Comparison of ENCODE assay signal across 19 cellular contexts in the genomic region with DNA sequence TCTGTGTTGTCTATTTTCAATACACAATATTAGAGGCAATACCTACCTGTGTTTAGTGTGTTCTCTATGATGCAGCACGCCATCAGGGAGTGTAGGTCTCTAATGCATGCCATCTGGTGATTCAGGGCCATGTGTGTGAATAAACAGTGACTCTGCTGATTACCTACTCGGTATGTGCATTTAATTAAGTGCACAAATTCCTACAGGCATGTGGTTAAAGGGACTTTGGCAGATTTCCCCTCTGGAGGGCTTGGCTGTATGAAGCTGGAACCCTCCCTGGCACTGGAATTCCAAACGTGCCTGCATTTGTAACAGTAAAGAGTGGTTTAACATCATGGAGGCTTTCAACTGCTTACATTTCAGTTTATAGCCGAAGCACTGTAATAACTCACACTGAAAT.
A peak's percentile ranks its signal among the peaks of the same experiment; 100 is the strongest.
DNase-seq lines count a peak whose midpoint lies in the region; ATAC-seq, FAIRE-seq and TF ChIP-seq lines count a peak whose summit lies in the region.
"Had no signal": no experiment of that assay in that cellular context is flagged by ENCODE, and none has a peak within 500 bp of the region (broad histone marks: within the 10 kb centered on the region; RNA-seq: fewer than 3 reads in every experiment).

No MANE protein-coding gene starts in this region.

- no peak overlapping the region for H3K14ac ChIP-seq in H1 (ENCODE audit: insufficient read length)

- no peak overlapping the region for H2BK20ac ChIP-seq in H1 (ENCODE audit: low read length)

- no peaks in the 10 kb centered on the region; the same call in 1 of the 2 replicates for H3K23me2 ChIP-seq in H1 (ENCODE audit: low read depth, low read length)

- no peak overlapping the region for H3K56ac ChIP-seq in H1 (replicated peaks; ENCODE audit: insufficient read length, low read depth, low read length)

- no peak overlapping the region for H4K8ac ChIP-seq in H1 (ENCODE audit: extremely low read depth, insufficient read depth, low read length)

- TF ChIP-seq RAD21 in H1 (IDR thresholded peaks at IDR 0.05 in 1 of 2, conservative IDR thresholded peaks at IDR 0.05 in 1 of 2; ENCODE audit: low read depth in 2 of 2, low read length in 2 of 2) = no peak

- H2BK5ac ChIP-seq in H1 (ENCODE audit: low read depth, low read length) = no peak overlapping the region

- H3K79me2 ChIP-seq in H1 (ENCODE audit: control insufficient read depth in 1 of 2, insufficient read depth in 2 of 2, low read length in 2 of 2) = no peaks in the 10 kb centered on the region

- no peak overlapping the region for H2BK12ac ChIP-seq in H1 (ENCODE audit: low read depth, low read length)

- no peaks in the 10 kb centered on the region for H4K20me1 ChIP-seq in H1 (replicated peaks in 1 of 2; ENCODE audit: control insufficient read depth in 1 of 2, insufficient read depth in 2 of 2, low read length in 2 of 2)

- H3K79me1 ChIP-seq in H1 (ENCODE audit: low read depth, low read length) = no peaks in the 10 kb centered on the region

- H3K9me3 ChIP-seq in H1 (ENCODE audit: insufficient read depth in 2 of 2, low read depth in 1 of 2, low read length in 1 of 2) (peaks cover 25% of the 10 kb centered on the region in 2 experiments), right lobe of liver (no peaks in the 10 kb centered on the region), gastroesophageal sphincter (no peaks in the 10 kb centered on the region)
- H3K9me3 ChIP-seq: ascending aorta, mucosa of descending colon, SK-N-SH, upper lobe of left lung had no signal

- H3K27ac ChIP-seq in H1 (ENCODE audit: low read depth, low read length) (no peak overlapping the region), right lobe of liver (no peak overlapping the region), gastroesophageal sphincter (no peak overlapping the region)
- H3K27ac ChIP-seq: ascending aorta, dorsolateral prefrontal cortex, ovary, upper lobe of left lung had no signal

- DNase-seq in DMS 273 treated with DMSO at 0.1 percent for 48 hours (lab: John Stamatoyannopoulos, UW) (peak; percentile 22), NCI-H69 (lab: John Stamatoyannopoulos, UW) (peak; percentile 38), H1 (ENCODE audit: low read depth in 1 of 2, low spot score in 2 of 2) (peak in 1 of 2 experiments; percentile 9), left kidney (ENCODE audit: low read depth, low spot score) (peak; percentile 68), right lobe of liver (no peak), globus pallidus (ENCODE audit: low spot score) (no peak)
- no peak for DNase-seq in activated CD4-positive, alpha-beta T cell treated with anti-CD3 and anti-CD28 coated beads for 4 hours
- DNase-seq: activated effector memory CD4-positive, alpha-beta T cell treated with anti-CD3 and anti-CD28 coated beads, Interleukin-2, amount 50 U/mL, for 16 hours; AML-193; dorsolateral prefrontal cortex; mucosa of descending colon; ovary; SK-N-SH; stimulated activated naive CD8-positive, alpha-beta T cell treated with anti-CD3 and anti-CD28 coated beads, Interleukin-15, Interleukin-2, amounts not matched to agents 100 U/mL and 50 U/mL, for 24 hours; upper lobe of left lung had no signal

- no peak for TF ChIP-seq POLR2A in H1 (IDR thresholded peaks at IDR 0.05; ENCODE audit: control extremely low read depth in 1 of 2, low read depth in 2 of 2, low read length in 2 of 2)
- no peak for TF ChIP-seq POLR2A in right lobe of liver (IDR thresholded peaks at IDR 0.05)
- no peak for TF ChIP-seq POLR2A in gastroesophageal sphincter (IDR thresholded peaks at IDR 0.05)

- H3K27me3 ChIP-seq in H1 (replicated peaks in 1 of 4; ENCODE audit: control insufficient read depth in 3 of 4, extremely low read depth in 1 of 4, insufficient read depth in 3 of 4, low read length in 3 of 4) = no peaks in the 10 kb centered on the region
- H3K27me3 ChIP-seq in right lobe of liver = no peaks in the 10 kb centered on the region
- H3K27me3 ChIP-seq in gastroesophageal sphincter = no peaks in the 10 kb centered on the region
- H3K27me3 ChIP-seq: ascending aorta, dorsolateral prefrontal cortex, ovary, upper lobe of left lung had no signal

- no peaks in the 10 kb centered on the region for H3K4me1 ChIP-seq in H1 (replicated peaks in 1 of 4; ENCODE audit: control insufficient read depth in 3 of 4, insufficient read depth in 4 of 4, low read length in 3 of 4)
- no peaks in the 10 kb centered on the region for H3K4me1 ChIP-seq in right lobe of liver
- H3K4me1 ChIP-seq in gastroesophageal sphincter = no peaks in the 10 kb centered on the region
- H3K4me1 ChIP-seq: ascending aorta, upper lobe of left lung had no signal

- no peak overlapping the region for H3K4me3 ChIP-seq in H1 (ENCODE audit: extremely low read depth in 1 of 4, insufficient read depth in 2 of 4, low read depth in 3 of 4, low read length in 4 of 4)
- H3K4me3 ChIP-seq in right lobe of liver = no peak overlapping the region
- no peak overlapping the region for H3K4me3 ChIP-seq in gastroesophageal sphincter
- H3K4me3 ChIP-seq: ascending aorta, dorsolateral prefrontal cortex, mucosa of descending colon, ovary, upper lobe of left lung had no signal

- H2AFZ ChIP-seq in H1 (ENCODE audit: low read length) = no peak overlapping the region

- no peak overlapping the region for H3K23ac ChIP-seq in H1 (ENCODE audit: insufficient read length)

- H4K5ac ChIP-seq in H1 (ENCODE audit: insufficient read length, low read depth, low read length) = no peak overlapping the region

- H3K4me2 ChIP-seq in H1 (ENCODE audit: insufficient read depth in 1 of 2, low read depth in 2 of 2, low read length in 2 of 2) = no peak overlapping the region
- H3K4me2 ChIP-seq: SK-N-SH had no signal

- intact Hi-C loops in right lobe of liver (cut with DNase I) = no loop called here

- no peak overlapping the region for H2BK120ac ChIP-seq in H1 (replicated peaks; ENCODE audit: low read depth, low read length)

- H2BK15ac ChIP-seq in H1 (ENCODE audit: low read length) = no peak overlapping the region

- 62% methylated on average over 4 of the region's 4 CpGs; no CpG with 5 or more reads in 1 of the 2 experiments for WGBS in H1 (ENCODE audit: extremely low coverage in 1 of 2, insufficient coverage in 1 of 2, insufficient read length in 1 of 2, insufficient replicate concordance in 2 of 2, low coverage in 1 of 2, low lambda C conversion rate in 2 of 2, missing lambda C conversion rate in 1 of 2), 2 experiments
- WGBS in right lobe of liver (ENCODE audit: insufficient coverage, low coverage, low lambda C conversion rate, missing lambda C conversion rate) = 39% methylated on average over 4 of the region's 4 CpGs
- WGBS in gastroesophageal sphincter (ENCODE audit: low coverage in 1 of 2), 2 donors = 43 to 69% methylated on average over 3 to 4 of the region's 4 CpGs

- TF ChIP-seq CTCF in H1 (IDR thresholded peaks at IDR 0.05; ENCODE audit: control extremely low read depth in 1 of 3, insufficient read depth in 1 of 3, low read depth in 1 of 3, low read length in 3 of 3) = no peak
- TF ChIP-seq CTCF in right lobe of liver (IDR thresholded peaks at IDR 0.05) = no peak
- TF ChIP-seq CTCF in gastroesophageal sphincter (IDR thresholded peaks at IDR 0.05) = no peak

- ATAC-seq in right lobe of liver (no peak), gastroesophageal sphincter (no peak)
- ATAC-seq: HepG2; mucosa of descending colon; stimulated activated naive CD8-positive, alpha-beta T cell treated with anti-CD3 and anti-CD28 coated beads, Interleukin-15, Interleukin-2, amounts not matched to agents 100 U/mL and 50 U/mL, for 24 hours had no signal

- H3K4ac ChIP-seq in H1 (replicated peaks; ENCODE audit: insufficient read length, low read depth, low read length) = no peak overlapping the region

- H3K36me3 ChIP-seq in H1 (ENCODE audit: control insufficient read depth in 2 of 4, insufficient read depth in 4 of 4, low read length in 3 of 4) (no peaks in the 10 kb centered on the region; a peak in 1 of 8 replicates), right lobe of liver (no peaks in the 10 kb centered on the region), gastroesophageal sphincter (no peaks in the 10 kb centered on the region)
- H3K36me3 ChIP-seq: ascending aorta, ovary, upper lobe of left lung had no signal

- no peak for FAIRE-seq in H1 (lab: Jason Lieb, UNC)
- FAIRE-seq: HepG2, islet of Langerhans had no signal

- H3K9ac ChIP-seq in H1 (replicated peaks in 1 of 4; ENCODE audit: extremely low read depth in 1 of 4, low read depth in 3 of 4, low read length in 3 of 4) = no peak overlapping the region
- H3K9ac ChIP-seq: SK-N-SH had no signal

- no peak overlapping the region for H3K18ac ChIP-seq in H1 (ENCODE audit: extremely low read depth, low read length)

- POLR2A ChIA-PET in H1 (lab: Charles Lee; ENCODE audit: partially characterized antibody) = no interaction called here

- H2AK5ac ChIP-seq in H1 (ENCODE audit: low read depth, low read length) = no peak overlapping the region

- H4K91ac ChIP-seq in H1 (replicated peaks; ENCODE audit: insufficient read length, low read length) = no peak overlapping the region

- CTCF ChIA-PET in H1 (lab: Charles Lee; ENCODE audit: partially characterized antibody) = no interaction called here

- no peak for TF ChIP-seq EP300 in H1 (IDR thresholded peaks at IDR 0.05; ENCODE audit: borderline replicate concordance in 1 of 2, low read depth in 2 of 2, low read length in 2 of 2)
- no peak for TF ChIP-seq EP300 in gastroesophageal sphincter (IDR thresholded peaks at IDR 0.05)

TF ChIP-seq in H1, 55 proteins besides CTCF, POLR2A, EP300 and RAD21:
- TF ChIP-seq TEAD4 (IDR thresholded peaks at IDR 0.05; ENCODE audit: low read depth, low read length) (peak; percentile 9; the same call in 1 of the 2 replicates), RXRA (IDR thresholded peaks at IDR 0.05; ENCODE audit: insufficient read depth, low read depth, low read length) (no peak)

Comparison
In these comparisons a context has a peak if more than half of its experiments do, and no peak if none do; other contexts are left out.
1. DNase-seq: peak in DMS 273 treated with DMSO at 0.1 percent for 48 hours (single experiment), NCI-H69 (single experiment) and left kidney (single experiment); none in activated CD4-positive, alpha-beta T cell treated with anti-CD3 and anti-CD28 coated beads for 4 hours (0 of 2), right lobe of liver (0 of 3) and globus pallidus (single experiment).